In the genomic region with DNA sequence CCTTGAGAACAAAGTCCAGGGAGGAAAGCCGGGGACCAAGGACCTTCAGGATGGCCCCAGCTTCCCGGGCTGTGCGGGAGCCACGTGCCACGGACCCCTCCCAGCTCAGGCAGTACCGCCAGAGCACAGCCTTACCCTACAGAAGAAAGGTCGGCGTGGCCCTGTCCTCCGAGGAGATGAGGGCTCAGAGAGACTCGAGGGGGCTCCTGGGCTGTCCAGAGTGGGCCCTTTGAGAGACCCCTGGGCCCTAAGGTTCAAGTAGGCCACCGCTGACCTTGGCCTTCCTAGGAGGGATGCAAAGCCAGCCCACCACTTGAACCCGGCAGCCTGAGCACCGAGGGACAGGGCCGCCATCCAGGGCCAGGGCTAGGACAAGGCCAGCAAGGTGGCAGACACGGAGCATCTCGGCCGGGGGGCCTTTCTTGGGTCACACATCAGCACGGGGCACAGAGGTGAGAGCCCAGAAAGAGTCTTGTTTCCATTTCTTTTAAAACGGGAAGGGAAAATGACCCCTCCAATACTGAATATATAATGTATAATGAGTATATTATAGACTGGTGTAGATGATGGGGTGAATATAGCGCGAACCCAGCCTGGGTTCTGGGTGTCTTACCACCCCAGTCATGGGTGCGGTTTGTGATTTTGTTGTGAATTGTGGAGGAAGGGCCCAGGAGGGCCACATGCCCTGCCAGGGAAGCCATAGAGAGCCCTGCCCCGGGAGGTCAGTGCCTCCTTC, we compare ENCODE assay signal across 10 cellular contexts. TPM values are rescaled to one million over a fixed set of nuclear protein-coding genes. Genes with fewer than 3 reads are reported as not detected.
A peak's percentile ranks its signal among the peaks of the same experiment; 100 is the strongest.
DNase-seq lines count a peak whose midpoint lies in the region; ATAC-seq and TF ChIP-seq lines count a peak whose summit lies in the region.
"Had no signal": no experiment of that assay in that cellular context is flagged by ENCODE, and none has a peak within 500 bp of the region (broad histone marks: within the 10 kb centered on the region; RNA-seq: fewer than 3 reads in every experiment).

No MANE protein-coding gene starts in this region.

- DNase-seq in heart right ventricle (no peak), gastrocnemius medialis (no peak), activated gamma-delta T cell treated with Interleukin-2 at 50 U/mL for 16 hours (no peak), NCI-H1105 (lab: John Stamatoyannopoulos, UW) (no peak), NCI-H82 (lab: John Stamatoyannopoulos, UW) (no peak)

- peaks cover 39 to 73% (median 60%) of the 10 kb centered on the region in 10 experiments for H3K4me1 ChIP-seq in BLaER1 treated with 17β-estradiol and CSF1 and Interleukin-3, amounts not matched to agents 10 nM and 100 nM
- H3K4me1 ChIP-seq in heart right ventricle (peaks cover 30 to 77% (median 60%) of the 10 kb centered on the region in 9 donors), gastrocnemius medialis (peaks cover 37 to 49% of the 10 kb centered on the region in 2 donors)

- TF ChIP-seq POLR2A in gastrocnemius medialis (IDR thresholded peaks at IDR 0.05) = no peak

- no peak overlapping the region for H3K27ac ChIP-seq in BLaER1 treated with 17β-estradiol and CSF1 and Interleukin-3, amounts not matched to agents 10 nM and 100 nM
- H3K27ac ChIP-seq in heart right ventricle (peak overlapping the region; percentile 20 to 94 (median 78)), gastrocnemius medialis (peak overlapping the region; percentile 84 to 98 (median 92))

- no peaks in the 10 kb centered on the region for H3K27me3 Mint-ChIP-seq in activated T-helper 17 cell treated with anti-CD3 and anti-CD28 coated beads, Interleukin-2, amount 50 U/mL, for 72 hours

- no peaks in the 10 kb centered on the region for H3K9me3 Mint-ChIP-seq in activated T-helper 17 cell treated with anti-CD3 and anti-CD28 coated beads, Interleukin-2, amount 50 U/mL, for 72 hours
- H3K9me3 Mint-ChIP-seq: activated T-cell treated with anti-CD3 and anti-CD28 coated beads, Interleukin-2, amount 50 U/mL, for 4 hours had no signal

- intact Hi-C loops in heart right ventricle (cut with DNase I) (loop anchor here (1.0 to 5.0 kb wide), 5 partner anchors 110 to 121 kb away; no protein-coding TSS in a partner anchor), gastrocnemius medialis (cut with DNase I; ENCODE audit: low total_unique reads) (loop anchor here (1.0 kb wide), 2 partner anchors 110 to 121 kb away; no protein-coding TSS in a partner anchor)

- no peaks in the 10 kb centered on the region for H3K4me1 Mint-ChIP-seq in activated T-helper 17 cell treated with anti-CD3 and anti-CD28 coated beads, Interleukin-2, amount 50 U/mL, for 72 hours

- in situ Hi-C loops in gastrocnemius medialis (cut with MboI; ENCODE audit: low sequenced_read_pairs in 4 of 4) = loop anchor here (5.0 to 10.0 kb wide), 3 partner anchors 99 to 109 kb away; no protein-coding TSS in a partner anchor

- H3K4me2 ChIP-seq in BLaER1 treated with 17β-estradiol and CSF1 and Interleukin-3, amounts not matched to agents 10 nM and 100 nM = peak overlapping the region in 10 of 11 experiments; percentile 20 to 82 (median 72); a peak in 13 of 22 replicates

- H3K36me3 Mint-ChIP-seq in activated T-helper 17 cell treated with anti-CD3 and anti-CD28 coated beads, Interleukin-2, amount 50 U/mL, for 72 hours (ENCODE audit: low read depth) = no peaks in the 10 kb centered on the region

- H4K20me1 ChIP-seq in BLaER1 treated with 17β-estradiol and CSF1 and Interleukin-3, amounts not matched to agents 10 nM and 100 nM = peaks cover 0 to 36% (median 1%) of the 10 kb centered on the region in 11 experiments; a peak in 6 of 22 replicates

- no peak overlapping the region for H3K4me3 Mint-ChIP-seq in activated T-helper 17 cell treated with anti-CD3 and anti-CD28 coated beads, Interleukin-2, amount 50 U/mL, for 72 hours
- H3K4me3 Mint-ChIP-seq: activated T-cell treated with anti-CD3 and anti-CD28 coated beads, Interleukin-2, amount 50 U/mL, for 4 hours had no signal

- no peaks in the 10 kb centered on the region for H3K9me3 ChIP-seq in BLaER1 treated with 17β-estradiol and CSF1 and Interleukin-3, amounts not matched to agents 10 nM and 100 nM (replicated peaks in 1 of 11)
- H3K9me3 ChIP-seq in heart right ventricle = no peaks in the 10 kb centered on the region
- no peaks in the 10 kb centered on the region for H3K9me3 ChIP-seq in gastrocnemius medialis

- H3K27ac Mint-ChIP-seq in activated T-helper 17 cell treated with anti-CD3 and anti-CD28 coated beads, Interleukin-2, amount 50 U/mL, for 72 hours = peak overlapping the region; percentile 54

- peaks cover 0 to 7% (median 0%) of the 10 kb centered on the region in 11 experiments; a peak in 1 of 22 replicates for H3K27me3 ChIP-seq in BLaER1 treated with 17β-estradiol and CSF1 and Interleukin-3, amounts not matched to agents 10 nM and 100 nM
- H3K27me3 ChIP-seq in heart right ventricle = no peaks in the 10 kb centered on the region
- H3K27me3 ChIP-seq in gastrocnemius medialis = no peaks in the 10 kb centered on the region

- no peak for TF ChIP-seq CTCF in heart right ventricle (IDR thresholded peaks at IDR 0.05)
- no peak for TF ChIP-seq CTCF in gastrocnemius medialis (IDR thresholded peaks at IDR 0.05 in 4 of 5, conservative IDR thresholded peaks at IDR 0.05 in 1 of 5)

- 41 to 55% methylated on average over 23 of the region's 23 CpGs for WGBS in heart right ventricle, 2 donors

- H3K36me3 ChIP-seq in BLaER1 treated with 17β-estradiol and CSF1 and Interleukin-3, amounts not matched to agents 10 nM and 100 nM = peaks cover 0 to 12% (median 0%) of the 10 kb centered on the region in 11 experiments; a peak in 3 of 22 replicates
- H3K36me3 ChIP-seq in heart right ventricle (peaks cover 0 to 35% (median 19%) of the 10 kb centered on the region in 9 donors), gastrocnemius medialis (peaks cover 0 to 2% of the 10 kb centered on the region in 2 donors)

- no peak overlapping the region for H3K4me3 ChIP-seq in BLaER1 treated with 17β-estradiol and CSF1 and Interleukin-3, amounts not matched to agents 10 nM and 100 nM
- peak overlapping the region in 1 of 10 donors; percentile 2 for H3K4me3 ChIP-seq in heart right ventricle
- H3K4me3 ChIP-seq in gastrocnemius medialis = no peak overlapping the region
- H3K4me3 ChIP-seq: K562 had no signal

- H3K9ac ChIP-seq in BLaER1 treated with 17β-estradiol and CSF1 and Interleukin-3, amounts not matched to agents 10 nM and 100 nM = 0 out of 22 replicates have a peak overlapping the region, but pooled peaks of 3 of the 11 experiments have one; percentile 11 to 55 (median 11)

- no peak for ATAC-seq in activated T-helper 17 cell treated with anti-CD3 and anti-CD28 coated beads, Interleukin-2, amount 50 U/mL, for 72 hours (replicated peaks)
- ATAC-seq in heart right ventricle (peak in 7 of 8 donors; percentile 0 to 6 (median 3)), gastrocnemius medialis (peak; percentile 9 to 12), HG03175 (IDR thresholded peaks at IDR 0.05; ENCODE audit: unreplicated experiment) (no peak)

RNA-seq across cellular contexts. Expression of a gene that starts 34.4 kb away (rescaled TPM):
- total RNA-seq in activated T-helper 17 cell treated with anti-CD3 and anti-CD28 coated beads, Interleukin-2, amount 50 U/mL, for 72 hours = 10 to 100 TPM; 15.4 to 18.7 TPM
- 10 to 100 TPM; 69.0 to 89.5 (median 81.1) TPM for total RNA-seq in heart right ventricle
- 10 to 100 TPM; 15.5 to 20.3 TPM for polyA plus RNA-seq in heart right ventricle
- 10 to 100 TPM; 29.6 to 74.8 (median 57.9) TPM for total RNA-seq in gastrocnemius medialis

Comparison
In these comparisons a context has a peak if more than half of its experiments do, and no peak if none do; other contexts are left out.
1. H3K27ac ChIP-seq: peak in heart right ventricle (10 of 10) and gastrocnemius medialis (4 of 4); none in BLaER1 treated with 17β-estradiol and CSF1 and Interleukin-3, amounts not matched to agents 10 nM and 100 nM (0 of 11).
2. ATAC-seq: peak in heart right ventricle (7 of 8) and gastrocnemius medialis (2 of 2); none in activated T-helper 17 cell treated with anti-CD3 and anti-CD28 coated beads, Interleukin-2, amount 50 U/mL, for 72 hours (single experiment) and HG03175 (single experiment).